12 cellular contexts compared by ENCODE assay signal in the genomic region with DNA sequence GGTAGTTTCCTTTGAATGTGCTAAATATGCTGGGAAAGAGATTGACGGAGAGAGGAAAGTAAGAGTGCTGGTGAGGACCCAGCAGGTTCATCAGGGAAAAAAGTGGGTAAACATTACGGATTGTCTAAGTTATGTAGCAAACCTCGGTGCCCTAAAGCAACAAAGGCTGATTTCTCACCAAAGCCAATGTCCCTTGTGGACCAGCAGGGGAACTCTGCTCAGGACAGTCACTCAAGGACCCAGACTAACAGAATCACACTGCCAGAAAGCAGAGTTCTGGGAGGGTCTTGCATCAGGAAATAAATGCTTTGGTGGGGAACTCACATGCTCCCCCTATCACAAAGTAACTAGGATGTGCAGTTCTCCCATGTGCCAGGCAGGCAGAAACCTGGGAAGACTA. TPM values are rescaled to one million over a fixed set of nuclear protein-coding genes. Genes with fewer than 3 reads are reported as not detected.
DNase-seq lines count a peak whose midpoint lies in the region; ATAC-seq and TF ChIP-seq lines count a peak whose summit lies in the region.
"Had no signal": no experiment of that assay in that cellular context is flagged by ENCODE, and none has a peak within 500 bp of the region (broad histone marks: within the 10 kb centered on the region; RNA-seq: fewer than 3 reads in every experiment).

No MANE protein-coding gene starts in this region.

- POLR2A ChIA-PET in CD4-positive, alpha-beta memory T cell (lab: Charles Lee; ENCODE audit: partially characterized antibody), result interaction anchor here (1.2 kb wide), 1 partner anchor 12 kb away, joined by 3 read pairs; no protein-coding TSS in a partner anchor
- POLR2A ChIA-PET in OCI-LY7 (lab: Charles Lee) (no interaction called here), Caco-2 (lab: Charles Lee) (no interaction called here)

- H3K4me3 ChIP-seq in BLaER1 (no peak overlapping the region), OCI-LY7 (ENCODE audit: low read depth, low read length, poor library complexity, severe bottlenecking) (no peak overlapping the region), endodermal cell (ENCODE audit: low read length) (no peak overlapping the region), Caco-2 (ENCODE audit: low read depth, low read length) (no peak overlapping the region), gastrocnemius medialis (no peak overlapping the region)
- no peak overlapping the region for H3K4me3 ChIP-seq in CD4-positive, alpha-beta memory T cell (ENCODE audit: low read length in 2 of 2)
- H3K4me3 ChIP-seq: breast epithelium, Peyer's patch, smooth muscle cell, tibial artery had no signal

- no peaks in the 10 kb centered on the region for H3K27me3 ChIP-seq in BLaER1
- no peaks in the 10 kb centered on the region for H3K27me3 ChIP-seq in CD4-positive, alpha-beta memory T cell (ENCODE audit: insufficient read depth, low read length)
- H3K27me3 ChIP-seq in endodermal cell (ENCODE audit: control insufficient read depth, insufficient read depth, low read length, poor library complexity, severe bottlenecking), result no peaks in the 10 kb centered on the region
- H3K27me3 ChIP-seq in Caco-2 (replicated peaks; ENCODE audit: control insufficient read depth, insufficient read depth, low read length), result no peaks in the 10 kb centered on the region
- peaks cover 5 to 10% (median 5%) of the 10 kb centered on the region in 3 donors for H3K27me3 ChIP-seq in gastrocnemius medialis
- H3K27me3 ChIP-seq: breast epithelium, Peyer's patch had no signal

- H3K36me3 ChIP-seq in BLaER1, result peaks cover 20% of the 10 kb centered on the region
- H3K36me3 ChIP-seq in CD4-positive, alpha-beta memory T cell (ENCODE audit: insufficient read depth, low read length), result peaks cover 7% of the 10 kb centered on the region
- peaks cover 7% of the 10 kb centered on the region for H3K36me3 ChIP-seq in OCI-LY7 (ENCODE audit: insufficient read depth, low read length)
- H3K36me3 ChIP-seq in endodermal cell (ENCODE audit: control insufficient read depth, insufficient read depth, low read length), result peaks cover 10% of the 10 kb centered on the region
- H3K36me3 ChIP-seq in Caco-2 (ENCODE audit: control insufficient read depth, insufficient read depth, low read length), result no peaks in the 10 kb centered on the region
- H3K36me3 ChIP-seq in gastrocnemius medialis, result no peaks in the 10 kb centered on the region
- H3K36me3 ChIP-seq: breast epithelium, Peyer's patch, tibial artery had no signal

- H3K79me2 ChIP-seq in OCI-LY7 (ENCODE audit: insufficient read depth, low read depth, low read length), result peaks cover 8% of the 10 kb centered on the region; the same call in 1 of the 2 replicates

- H4K20me1 ChIP-seq in BLaER1, result no peaks in the 10 kb centered on the region
- no peaks in the 10 kb centered on the region for H4K20me1 ChIP-seq in OCI-LY7 (ENCODE audit: insufficient read depth, low read length)

- H3K27ac ChIP-seq in BLaER1 (peak overlapping the region; percentile 64; the same call in 1 of the 2 replicates), OCI-LY7 (ENCODE audit: low read depth, low read length, poor library complexity, severe bottlenecking) (no peak overlapping the region), endodermal cell (ENCODE audit: low read depth, low read length) (no peak overlapping the region), gastrocnemius medialis (no peak overlapping the region)
- peak overlapping the region; percentile 80 for H3K27ac ChIP-seq in CD4-positive, alpha-beta memory T cell (ENCODE audit: low read depth, low read length)
- H3K27ac ChIP-seq: breast epithelium, tibial artery had no signal

- in situ Hi-C loops in gastrocnemius medialis (cut with MboI; ENCODE audit: low sequenced_read_pairs in 4 of 4), result no loop called here

- peak overlapping the region; percentile 88 for H2AFZ ChIP-seq in OCI-LY7 (ENCODE audit: low read length)

- CTCF ChIA-PET in CD4-positive, alpha-beta memory T cell (lab: Charles Lee; ENCODE audit: partially characterized antibody), result interaction anchor here (3.3 to 15.1 kb wide), 2 partner anchors 6 to 11 kb away, joined by 64 to 274 read pairs; no protein-coding TSS in a partner anchor
- CTCF ChIA-PET in OCI-LY7 (lab: Charles Lee; ENCODE audit: unreplicated experiment) (no interaction called here), Caco-2 (lab: Charles Lee) (no interaction called here)

- peak overlapping the region; percentile 3 to 97 (median 92) for H3K4me3 Mint-ChIP-seq in CD4-positive, alpha-beta memory T cell
- H3K4me3 Mint-ChIP-seq in endodermal cell (no peak overlapping the region), Caco-2 (ENCODE audit: unreplicated experiment) (no peak overlapping the region)

- peak; percentile 39; the same call in 1 of the 2 replicates for TF ChIP-seq CTCF in OCI-LY7 (conservative IDR thresholded peaks at IDR 0.05; ENCODE audit: low read length)
- peak; percentile 57 for TF ChIP-seq CTCF in endodermal cell (conservative IDR thresholded peaks at IDR 0.05)
- no peak for TF ChIP-seq CTCF in Caco-2 (IDR thresholded peaks at IDR 0.05; ENCODE audit: insufficient read depth in 1 of 2, low read depth in 1 of 2, low read length in 1 of 2, severe bottlenecking in 1 of 2, unreplicated experiment in 1 of 2)
- no peak for TF ChIP-seq CTCF in gastrocnemius medialis (IDR thresholded peaks at IDR 0.05 in 4 of 5, conservative IDR thresholded peaks at IDR 0.05 in 1 of 5)

- H3K9ac ChIP-seq in BLaER1 (peak overlapping the region; percentile 35; the same call in 1 of the 2 replicates), endodermal cell (ENCODE audit: extremely low read depth, low read length, poor library complexity, severe bottlenecking) (no peak overlapping the region)

- H3K4me1 Mint-ChIP-seq in CD4-positive, alpha-beta memory T cell, result peaks cover 54 to 94% (median 78%) of the 10 kb centered on the region in 4 donors
- H3K4me1 Mint-ChIP-seq in endodermal cell (peaks cover 34% of the 10 kb centered on the region), Caco-2 (ENCODE audit: low read depth, unreplicated experiment) (peaks cover 23% of the 10 kb centered on the region)

- no peaks in the 10 kb centered on the region for H3K27me3 Mint-ChIP-seq in CD4-positive, alpha-beta memory T cell
- H3K27me3 Mint-ChIP-seq in endodermal cell (ENCODE audit: insufficient read depth) (peaks cover 21% of the 10 kb centered on the region), Caco-2 (ENCODE audit: insufficient read depth, unreplicated experiment) (no peaks in the 10 kb centered on the region)

- H3K4me2 ChIP-seq in BLaER1, result peak overlapping the region; percentile 100
- peak overlapping the region; percentile 89 for H3K4me2 ChIP-seq in OCI-LY7 (ENCODE audit: low read length)
- H3K4me2 ChIP-seq: smooth muscle cell had no signal

- ATAC-seq in gastrocnemius medialis, result no peak

- H3K9me3 ChIP-seq in BLaER1 (no peaks in the 10 kb centered on the region), OCI-LY7 (ENCODE audit: low read length) (no peaks in the 10 kb centered on the region), endodermal cell (ENCODE audit: control insufficient read depth, low read length) (no peaks in the 10 kb centered on the region), Caco-2 (no peaks in the 10 kb centered on the region), gastrocnemius medialis (no peaks in the 10 kb centered on the region)
- no peaks in the 10 kb centered on the region for H3K9me3 ChIP-seq in CD4-positive, alpha-beta memory T cell (ENCODE audit: control insufficient read depth in 1 of 2, low read length in 2 of 2)
- H3K9me3 ChIP-seq: breast epithelium, Peyer's patch, tibial artery had no signal

- intact Hi-C loops in CD4-positive, alpha-beta memory T cell (cut with micrococcal nuclease), result loop anchor here (10.0 kb wide), 1 partner anchor 516 kb away; no protein-coding TSS in a partner anchor
- intact Hi-C loops in OCI-LY7 (cut with micrococcal nuclease; ENCODE audit: unreplicated experiment) (no loop called here), Caco-2 (cut with micrococcal nuclease; ENCODE audit: unreplicated experiment) (no loop called here), gastrocnemius medialis (cut with DNase I; ENCODE audit: low total_unique reads) (no loop called here)

- peaks cover 92% of the 10 kb centered on the region for H3K4me1 ChIP-seq in BLaER1
- peaks cover 78% of the 10 kb centered on the region for H3K4me1 ChIP-seq in CD4-positive, alpha-beta memory T cell (ENCODE audit: insufficient read depth, low read length)
- peaks cover 57% of the 10 kb centered on the region for H3K4me1 ChIP-seq in OCI-LY7 (ENCODE audit: insufficient read depth, low read length, poor library complexity, severe bottlenecking)
- H3K4me1 ChIP-seq in endodermal cell (ENCODE audit: control insufficient read depth, insufficient read depth, low read length), result peaks cover 15% of the 10 kb centered on the region
- H3K4me1 ChIP-seq in Caco-2, result peaks cover 20% of the 10 kb centered on the region
- H3K4me1 ChIP-seq in gastrocnemius medialis, result peaks cover 2 to 7% of the 10 kb centered on the region in 2 donors

- no peak for TF ChIP-seq POLR2A in gastrocnemius medialis (IDR thresholded peaks at IDR 0.05)

- peaks cover 5 to 33% of the 10 kb centered on the region in 2 donors for H3K36me3 Mint-ChIP-seq in CD4-positive, alpha-beta memory T cell
- H3K36me3 Mint-ChIP-seq in endodermal cell (ENCODE audit: low read depth), result peaks cover 3% of the 10 kb centered on the region
- H3K36me3 Mint-ChIP-seq in Caco-2 (ENCODE audit: insufficient read depth, unreplicated experiment), result peaks cover 9% of the 10 kb centered on the region

- no peaks in the 10 kb centered on the region for H3K9me2 ChIP-seq in OCI-LY7 (ENCODE audit: insufficient read depth, low read length)

- no peak for DNase-seq in CD4-positive, alpha-beta memory T cell
- DNase-seq in OCI-LY7 (ENCODE audit: low spot score), result peak; percentile 45
- DNase-seq in endodermal cell, result no peak
- DNase-seq in Caco-2, result no peak
- no peak for DNase-seq in gastrocnemius medialis
- no peak for DNase-seq in NCI-H1436 (lab: John Stamatoyannopoulos, UW)
- DNase-seq in DMS 273 (lab: John Stamatoyannopoulos, UW; ENCODE audit: unreplicated experiment), result no peak

- WGBS in endodermal cell (ENCODE audit: insufficient coverage in 1 of 2, insufficient read length in 1 of 2), 2 experiments, result 84 to 85% methylated on average over 3 of the region's 3 CpGs

- H3K27ac Mint-ChIP-seq in CD4-positive, alpha-beta memory T cell, result peak overlapping the region; percentile 14 to 95 (median 73)
- H3K27ac Mint-ChIP-seq in endodermal cell (no peak overlapping the region), Caco-2 (ENCODE audit: unreplicated experiment) (no peak overlapping the region)

- no peaks in the 10 kb centered on the region for H3K9me3 Mint-ChIP-seq in CD4-positive, alpha-beta memory T cell
- H3K9me3 Mint-ChIP-seq in endodermal cell (no peaks in the 10 kb centered on the region), Caco-2 (ENCODE audit: unreplicated experiment) (no peaks in the 10 kb centered on the region)

- no TSS peak for BruUV-seq in OCI-LY7 (replicated peaks; lab: Mats Ljungman, UMichigan)
- no TSS peak for BruUV-seq in Caco-2 (replicated peaks; lab: Mats Ljungman, UMichigan)

RNA-seq across cellular contexts. Expression of a gene that starts 1.7 kb away (rescaled TPM):
- total RNA-seq in CD4-positive, alpha-beta memory T cell, result 10 to 100 TPM; 81.8 to 92.3 TPM
- polyA plus RNA-seq in CD4-positive, alpha-beta memory T cell, result 10 to 100 TPM; 46.8 to 56.3 TPM
- total RNA-seq in OCI-LY7 (2014; rRNA removed; shearing (Covaris generic)), result 23.8 and 23.9 TPM in 2 replicates
- 34.4 and 38.5 TPM in 2 replicates for total RNA-seq in OCI-LY7 (2022)
- 1 to 10 TPM; 5.0 to 8.5 TPM for total RNA-seq in endodermal cell
- 2.7 TPM for polyA plus RNA-seq in endodermal cell (2013, experiment 1 of 2)
- polyA plus RNA-seq in endodermal cell (2013, experiment 2 of 2), result 1.9 TPM
- 9.0 and 12.7 TPM in 2 replicates for total RNA-seq in Caco-2 (2022)
- total RNA-seq in gastrocnemius medialis, result 1 to 10 TPM in 1 of 4 donors, under 1 TPM in 2, not detected in 1; 0.81 to 1.1 (median 0.84) TPM

RNA-seq across cellular contexts. Expression of a gene that starts 38.8 kb away (rescaled TPM):
- total RNA-seq in CD4-positive, alpha-beta memory T cell, result 100 to 1,000 TPM; 186 to 190 TPM
- polyA plus RNA-seq in CD4-positive, alpha-beta memory T cell, result 100 to 1,000 TPM; 249 to 298 TPM
- 19.8 and 21.4 TPM in 2 replicates for total RNA-seq in OCI-LY7 (2014; rRNA removed; shearing (Covaris generic))
- total RNA-seq in OCI-LY7 (2022) (25.7 and 30.0 TPM in 2 replicates), endodermal cell (under 1 TPM; 0.20 to 0.26 TPM), Caco-2 (2022) (0.86 and 1.3 TPM in 2 replicates), gastrocnemius medialis (10 to 100 TPM in 2 of 4 donors, 1 to 10 TPM in 2; 5.9 to 15.9 (median 9.4) TPM)
- 0.50 TPM for polyA plus RNA-seq in endodermal cell (2013, experiment 1 of 2)
- polyA plus RNA-seq in endodermal cell (2013, experiment 2 of 2), result 0.75 TPM

Comparison
In these comparisons a context has a peak if more than half of its experiments do, and no peak if none do; other contexts are left out.
1. H3K27ac ChIP-seq: peak in BLaER1 (single experiment) and CD4-positive, alpha-beta memory T cell (single experiment); none in OCI-LY7 (single experiment), endodermal cell (single experiment) and gastrocnemius medialis (0 of 4).
2. H3K27ac Mint-ChIP-seq: peak in CD4-positive, alpha-beta memory T cell (7 of 7); none in endodermal cell (single experiment) and Caco-2 (single experiment).
3. H3K4me3 Mint-ChIP-seq: peak in CD4-positive, alpha-beta memory T cell (8 of 8); none in endodermal cell (single experiment) and Caco-2 (single experiment).
4. CTCF ChIP-seq: peak in OCI-LY7 (single experiment) and endodermal cell (single experiment); none in Caco-2 (0 of 2) and gastrocnemius medialis (0 of 5).
5. RNA of a gene that starts 38.8 kb away (total RNA-seq): 186 to 190 TPM in CD4-positive, alpha-beta memory T cell; 19.8 to 30.0 TPM in OCI-LY7, 5.9 to 15.9 TPM in gastrocnemius medialis, 0.86 to 1.3 TPM in Caco-2 and 0.20 to 0.26 TPM in endodermal cell; every median in the first group is over 4 times any median in the second.